ENCODE assay signal across 23 cellular contexts in genomic region chr3:171525437-171525836, GRCh38.
"Had no signal": no experiment of that assay in that cellular context is flagged by ENCODE, and none has a peak within 500 bp of the region (broad histone marks: within the 10 kb centered on the region; RNA-seq: fewer than 3 reads in every experiment).

No MANE protein-coding gene starts in this region.

- H2AFZ ChIP-seq: parathyroid adenoma had no signal

- H3K27me3 ChIP-seq: body of pancreas, esophagus squamous epithelium, right lobe of liver, stomach had no signal

- H3K27me3 Mint-ChIP-seq: activated naive CD8-positive, alpha-beta T cell treated with anti-CD3 and anti-CD28 coated beads for 36 hours; effector memory CD8-positive, alpha-beta T cell; type B pancreatic cell had no signal

- H3K9me3 Mint-ChIP-seq: activated naive CD8-positive, alpha-beta T cell treated with anti-CD3 and anti-CD28 coated beads for 36 hours; activated T-helper 1 cell treated with anti-CD3 and anti-CD28 coated beads, Interleukin-12 subunit alpha, Interleukin-12 subunit beta, Interleukin-2, Interleukin-4 antibody, amounts not matched to agents 30 ng/mL and 10 ng/mL and 1 ng/mL, durations not matched to agents 14 hours and 24 hours and 36 hours; effector memory CD8-positive, alpha-beta T cell; natural killer cell had no signal

- DNase-seq: activated CD4-positive, alpha-beta T cell treated with anti-CD3 and anti-CD28 coated beads for 1 hour; activated naive CD8-positive, alpha-beta T cell treated with anti-CD3 and anti-CD28 coated beads for 36 hours; amygdala; body of pancreas; caudate nucleus; effector memory CD8-positive, alpha-beta T cell; esophagus squamous epithelium; foreskin melanocyte; glutamatergic neuron; kidney; left ventricle myocardium superior; mesendoderm; natural killer cell; right lobe of liver; small intestine; stimulated activated CD4-positive, alpha-beta T cell treated with anti-CD3 and anti-CD28 coated beads, Interleukin-4, amount 100 ng/mL, for 1 hour; stomach; SW 1271; T-helper 2 cell had no signal

- ATAC-seq: body of pancreas; effector memory CD8-positive, alpha-beta T cell; left ventricle myocardium superior; natural killer cell; right lobe of liver had no signal

- H3K36me3 Mint-ChIP-seq: activated naive CD8-positive, alpha-beta T cell treated with anti-CD3 and anti-CD28 coated beads for 36 hours; natural killer cell; type B pancreatic cell had no signal

- H3K36me3 ChIP-seq: esophagus squamous epithelium, right lobe of liver, stomach had no signal

- H3K4me3 Mint-ChIP-seq: activated naive CD8-positive, alpha-beta T cell treated with anti-CD3 and anti-CD28 coated beads for 36 hours; activated T-helper 1 cell treated with anti-CD3 and anti-CD28 coated beads, Interleukin-12 subunit alpha, Interleukin-12 subunit beta, Interleukin-2, Interleukin-4 antibody, amounts not matched to agents 30 ng/mL and 10 ng/mL and 1 ng/mL, durations not matched to agents 14 hours and 24 hours and 36 hours; effector memory CD8-positive, alpha-beta T cell; natural killer cell; type B pancreatic cell had no signal

- H3K4me1 ChIP-seq: body of pancreas, esophagus squamous epithelium, parathyroid adenoma, right lobe of liver had no signal

- H3K27ac Mint-ChIP-seq: activated naive CD8-positive, alpha-beta T cell treated with anti-CD3 and anti-CD28 coated beads for 36 hours; activated T-helper 1 cell treated with anti-CD3 and anti-CD28 coated beads, Interleukin-12 subunit alpha, Interleukin-12 subunit beta, Interleukin-2, Interleukin-4 antibody, amounts not matched to agents 30 ng/mL and 10 ng/mL and 1 ng/mL, durations not matched to agents 14 hours and 24 hours and 36 hours; effector memory CD8-positive, alpha-beta T cell; natural killer cell; type B pancreatic cell had no signal

- H3K9ac ChIP-seq: parathyroid adenoma had no signal

- H3K4me3 ChIP-seq: body of pancreas, esophagus squamous epithelium, right lobe of liver, stomach had no signal

- H3K9me3 ChIP-seq: body of pancreas, esophagus squamous epithelium, right lobe of liver, stomach had no signal

- H3K27ac ChIP-seq: body of pancreas, esophagus squamous epithelium, parathyroid adenoma, right lobe of liver, VCaP had no signal
